ENCODE assay signal across 14 cellular contexts in genomic region chr2:11270891-11271290, GRCh38.
A peak's percentile ranks its signal among the peaks of the same experiment; 100 is the strongest.
DNase-seq lines count a peak whose midpoint lies in the region; ATAC-seq lines count a peak whose summit lies in the region.
"Had no signal": no experiment of that assay in that cellular context is flagged by ENCODE, and none has a peak within 500 bp of the region (broad histone marks: within the 10 kb centered on the region; RNA-seq: fewer than 3 reads in every experiment).

No MANE protein-coding gene starts in this region.

- H3K4me3 ChIP-seq in skeletal muscle cell (ENCODE audit: low read depth, low read length), result no peak overlapping the region
- H3K4me3 ChIP-seq: tibial nerve had no signal

- DNase-seq in SIG-M5 treated with dmso at 0.1 percent for 504 hours (lab: John Stamatoyannopoulos, UW; ENCODE audit: unreplicated experiment) (peak; percentile 23), SIG-M5 (lab: John Stamatoyannopoulos, UW) (no peak), RPMI7951 (ENCODE audit: low read depth) (peak; percentile 16), fibroblast of gingiva (ENCODE audit: low read depth) (peak; percentile 34), skeletal muscle cell (ENCODE audit: low read depth) (peak; percentile 83), HK-2 (ENCODE audit: unreplicated experiment) (no peak)
- no peak for DNase-seq in activated CD8-positive, alpha-beta memory T cell treated with anti-CD3 and anti-CD28 coated beads for 24 hours
- DNase-seq: 8988T; activated CD4-positive, CD25-positive, alpha-beta regulatory T cell; activated T-cell treated with anti-CD3 and anti-CD28 coated beads, Interleukin-2, amount 50 U/mL, for 4 hours; COR-L47; NCI-H2081 had no signal

- no peak for ATAC-seq in GM18519 (IDR thresholded peaks at IDR 0.05; ENCODE audit: low FRiP score, unreplicated experiment)

Comparison
In these comparisons a context has a peak if more than half of its experiments do, and no peak if none do; other contexts are left out.
1. DNase-seq: peak in SIG-M5 treated with dmso at 0.1 percent for 504 hours (single experiment), RPMI7951 (single experiment), fibroblast of gingiva (single experiment) and skeletal muscle cell (single experiment); none in SIG-M5 (single experiment), HK-2 (single experiment) and activated CD8-positive, alpha-beta memory T cell treated with anti-CD3 and anti-CD28 coated beads for 24 hours (single experiment).